Comparison of ENCODE assay signal across 11 cellular contexts in genomic region chr11:18700375-18700774, GRCh38. TPM values are rescaled to one million over a fixed set of nuclear protein-coding genes. Genes with fewer than 3 reads are reported as not detected.
A peak's percentile ranks its signal among the peaks of the same experiment; 100 is the strongest.
DNase-seq lines count a peak whose midpoint lies in the region; ATAC-seq and TF ChIP-seq lines count a peak whose summit lies in the region.
"Had no signal": no experiment of that assay in that cellular context is flagged by ENCODE, and none has a peak within 500 bp of the region (broad histone marks: within the 10 kb centered on the region; RNA-seq: fewer than 3 reads in every experiment).

No MANE protein-coding gene starts in this region.

- TF ChIP-seq CTCF in osteocyte (IDR thresholded peaks at IDR 0.05) = no peak
- no peak for TF ChIP-seq CTCF in stomach (IDR thresholded peaks at IDR 0.05)

- H3K9me3 ChIP-seq in stomach = no peaks in the 10 kb centered on the region

- intact Hi-C loops in stomach (cut with DNase I; ENCODE audit: low total_unique reads) = no loop called here

- no peak for TF ChIP-seq EP300 in stomach (IDR thresholded peaks at IDR 0.05)

- H3K9me3 Mint-ChIP-seq in osteocyte (ENCODE audit: unreplicated experiment) = no peaks in the 10 kb centered on the region

- H3K4me1 ChIP-seq in stomach = peaks cover 3 to 32% (median 28%) of the 10 kb centered on the region in 4 donors

- ATAC-seq in HG03196 (IDR thresholded peaks at IDR 0.05; ENCODE audit: unreplicated experiment) (no peak), GM21381 (IDR thresholded peaks at IDR 0.05; ENCODE audit: unreplicated experiment) (no peak)

- DNase-seq in COR-L47 (lab: John Stamatoyannopoulos, UW) = peak; percentile 9
- peak; percentile 69 for DNase-seq in NCI-H2196 (lab: John Stamatoyannopoulos, UW; ENCODE audit: unreplicated experiment)
- DNase-seq in osteocyte (ENCODE audit: extremely low spot score, unreplicated experiment) = no peak
- no peak for DNase-seq in NOMO-1 treated with DMSO at 0.1 percent for 48 hours (lab: John Stamatoyannopoulos, UW; ENCODE audit: unreplicated experiment)
- no peak for DNase-seq in stomach
- DNase-seq: stimulated activated CD8-positive, alpha-beta memory T cell treated with anti-CD3 and anti-CD28 coated beads, Interleukin-4, amount 100 ng/mL, for 48 hours had no signal

- peaks cover 0 to 19% (median 16%) of the 10 kb centered on the region in 4 donors for H3K36me3 ChIP-seq in stomach

- H3K27ac ChIP-seq in cingulate gyrus (ENCODE audit: low read depth, low read length) = peak overlapping the region; percentile 73
- no peak overlapping the region for H3K27ac ChIP-seq in stomach
- H3K27ac ChIP-seq: SK-N-MC had no signal

- no peak for TF ChIP-seq POLR2A in stomach (IDR thresholded peaks at IDR 0.05)

- no peak overlapping the region for H3K4me3 ChIP-seq in stomach
- H3K4me3 ChIP-seq: SK-N-MC had no signal

- no peaks in the 10 kb centered on the region for H3K36me3 Mint-ChIP-seq in osteocyte (ENCODE audit: unreplicated experiment)

- WGBS in stomach, 5 donors = 0 to 83% (median 39%) methylated on average over 1 of the region's 1 CpG

- peaks cover 16% of the 10 kb centered on the region for H3K4me1 Mint-ChIP-seq in osteocyte (ENCODE audit: unreplicated experiment)

- peaks cover 9% of the 10 kb centered on the region for H3K27me3 Mint-ChIP-seq in osteocyte (ENCODE audit: unreplicated experiment)

- H3K27me3 ChIP-seq in stomach = no peaks in the 10 kb centered on the region

- H3K27ac Mint-ChIP-seq in osteocyte (ENCODE audit: unreplicated experiment) = no peak overlapping the region

- peak overlapping the region; percentile 77 for H3K4me3 Mint-ChIP-seq in osteocyte (ENCODE audit: unreplicated experiment)

RNA-seq across cellular contexts. Expression of gene TMEM86A, which starts 1.8 kb away (rescaled TPM):
- total RNA-seq in osteocyte (5.2 and 7.6 TPM in 2 replicates), stomach (1 to 10 TPM in 4 of 5 donors, not detected in 1; 2.2 to 7.5 (median 3.3) TPM)
- 1 to 10 TPM in 1 of 3 donors, under 1 TPM in 2; 0.76 to 1.2 (median 0.88) TPM for polyA plus RNA-seq in stomach

RNA-seq across cellular contexts. Expression of gene IGSF22, which starts 25.6 kb away (rescaled TPM):
- total RNA-seq in osteocyte = not detected in 2 replicates
- 1 to 10 TPM in 1 of 5 donors, under 1 TPM in 1, not detected in 3; 0.18 to 8.3 TPM for total RNA-seq in stomach
- under 1 TPM in 2 of 3 donors, not detected in 1; 0.37 to 0.75 TPM for polyA plus RNA-seq in stomach
- total RNA-seq: G401 had no signal

Comparison
In these comparisons a context has a peak if more than half of its experiments do, and no peak if none do; other contexts are left out.
1. DNase-seq: peak in COR-L47 (single experiment) and NCI-H2196 (single experiment); none in osteocyte (single experiment), NOMO-1 treated with DMSO at 0.1 percent for 48 hours (single experiment) and stomach (single experiment).